Comparison of ENCODE assay signal across 1 cellular context in the genomic region with DNA sequence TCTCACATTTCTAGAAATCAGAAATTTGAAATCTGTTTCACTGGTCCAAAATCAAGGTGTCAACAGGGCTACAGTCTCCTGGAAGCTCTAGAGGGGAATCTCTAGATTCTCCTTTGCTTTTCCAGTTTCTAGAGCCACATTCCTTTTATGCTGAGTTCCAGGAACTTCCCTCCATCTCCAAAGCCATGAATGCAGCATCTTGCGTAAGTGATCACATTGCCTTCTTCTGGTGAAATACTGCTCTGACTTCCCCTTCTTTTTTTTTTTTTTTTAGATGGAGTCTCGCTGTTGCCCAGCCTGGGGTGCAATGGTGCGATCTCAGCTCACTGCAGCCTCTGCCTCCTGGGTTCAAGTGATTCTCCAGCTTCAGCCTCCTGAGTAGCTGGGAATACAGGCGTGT.
TF ChIP-seq lines count a peak whose summit lies in the region.

No MANE protein-coding gene starts in this region.

TF ChIP-seq in HepG2, 621 proteins besides CTCF, POLR2A, EP300 and RAD21 (continued from another document):
- TF ChIP-seq, protein P1, sequence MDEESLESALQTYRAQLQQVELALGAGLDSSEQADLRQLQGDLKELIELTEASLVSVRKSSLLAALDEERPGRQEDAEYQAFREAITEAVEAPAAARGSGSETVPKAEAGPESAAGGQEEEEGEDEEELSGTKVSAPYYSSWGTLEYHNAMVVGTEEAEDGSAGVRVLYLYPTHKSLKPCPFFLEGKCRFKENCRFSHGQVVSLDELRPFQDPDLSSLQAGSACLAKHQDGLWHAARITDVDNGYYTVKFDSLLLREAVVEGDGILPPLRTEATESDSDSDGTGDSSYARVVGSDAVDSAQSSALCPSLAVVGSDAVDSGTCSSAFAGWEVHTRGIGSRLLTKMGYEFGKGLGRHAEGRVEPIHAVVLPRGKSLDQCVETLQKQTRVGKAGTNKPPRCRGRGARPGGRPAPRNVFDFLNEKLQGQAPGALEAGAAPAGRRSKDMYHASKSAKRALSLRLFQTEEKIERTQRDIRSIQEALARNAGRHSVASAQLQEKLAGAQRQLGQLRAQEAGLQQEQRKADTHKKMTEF (CRISPR knock-in tag; IDR thresholded peaks at IDR 0.05) = no peak
- TF ChIP-seq, protein P2, sequence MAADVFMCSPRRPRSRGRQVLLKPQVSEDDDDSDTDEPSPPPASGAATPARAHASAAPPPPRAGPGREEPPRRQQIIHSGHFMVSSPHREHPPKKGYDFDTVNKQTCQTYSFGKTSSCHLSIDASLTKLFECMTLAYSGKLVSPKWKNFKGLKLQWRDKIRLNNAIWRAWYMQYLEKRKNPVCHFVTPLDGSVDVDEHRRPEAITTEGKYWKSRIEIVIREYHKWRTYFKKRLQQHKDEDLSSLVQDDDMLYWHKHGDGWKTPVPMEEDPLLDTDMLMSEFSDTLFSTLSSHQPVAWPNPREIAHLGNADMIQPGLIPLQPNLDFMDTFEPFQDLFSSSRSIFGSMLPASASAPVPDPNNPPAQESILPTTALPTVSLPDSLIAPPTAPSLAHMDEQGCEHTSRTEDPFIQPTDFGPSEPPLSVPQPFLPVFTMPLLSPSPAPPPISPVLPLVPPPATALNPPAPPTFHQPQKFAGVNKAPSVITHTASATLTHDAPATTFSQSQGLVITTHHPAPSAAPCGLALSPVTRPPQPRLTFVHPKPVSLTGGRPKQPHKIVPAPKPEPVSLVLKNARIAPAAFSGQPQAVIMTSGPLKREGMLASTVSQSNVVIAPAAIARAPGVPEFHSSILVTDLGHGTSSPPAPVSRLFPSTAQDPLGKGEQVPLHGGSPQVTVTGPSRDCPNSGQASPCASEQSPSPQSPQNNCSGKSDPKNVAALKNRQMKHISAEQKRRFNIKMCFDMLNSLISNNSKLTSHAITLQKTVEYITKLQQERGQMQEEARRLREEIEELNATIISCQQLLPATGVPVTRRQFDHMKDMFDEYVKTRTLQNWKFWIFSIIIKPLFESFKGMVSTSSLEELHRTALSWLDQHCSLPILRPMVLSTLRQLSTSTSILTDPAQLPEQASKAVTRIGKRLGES (CRISPR knock-in tag; IDR thresholded peaks at IDR 0.05; ENCODE audit: borderline replicate concordance) = no peak
TF ChIP-seq in HepG2: peak in this region for 0.
